13 cellular contexts compared by ENCODE assay signal in the genomic region with DNA sequence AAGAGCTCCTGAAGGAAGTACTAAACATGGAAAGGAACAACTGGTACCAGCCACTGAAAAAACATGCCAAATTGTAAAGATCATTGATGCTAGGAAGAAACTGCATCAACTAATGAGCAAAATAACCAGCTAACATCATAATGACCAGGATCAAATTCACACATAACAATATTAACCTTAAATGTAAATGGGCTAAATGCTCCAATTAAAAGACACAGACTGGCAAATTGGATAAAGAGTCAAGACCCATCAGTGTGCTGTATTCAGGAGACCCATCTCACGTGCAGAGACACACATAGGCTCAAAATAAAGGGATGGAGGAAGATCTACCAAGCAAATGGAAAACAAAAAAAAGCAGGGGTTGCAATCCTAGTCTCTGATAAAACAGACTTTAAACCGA. TPM values are rescaled to one million over a fixed set of nuclear protein-coding genes. Genes with fewer than 3 reads are reported as not detected.
"Had no signal": no experiment of that assay in that cellular context is flagged by ENCODE, and none has a peak within 500 bp of the region (broad histone marks: within the 10 kb centered on the region; RNA-seq: fewer than 3 reads in every experiment).

No MANE protein-coding gene starts in this region.

RNA-seq across cellular contexts. Expression of a gene that starts 55.4 kb away (rescaled TPM):
- total RNA-seq: activated B cell treated with CpG ODN at 0.5 μM for 24 hours; activated CD4-positive, alpha-beta memory T cell treated with anti-CD3 and anti-CD28 coated beads for 36 hours; activated CD4-positive, alpha-beta memory T cell treated with anti-CD3 and anti-CD28 coated beads, Interleukin-2, amount 10 ng/mL, durations not matched to agents 7 days and 5 days; activated CD4-positive, alpha-beta T cell treated with anti-CD3 and anti-CD28 coated beads for 36 hours; activated CD4-positive, alpha-beta T cell treated with anti-CD3 and anti-CD28 coated beads, Interleukin-2, amount 10 ng/mL, durations not matched to agents 24 days and 14 days; activated CD4-positive, alpha-beta T cell treated with anti-CD3 and anti-CD28 coated beads, Interleukin-2, amount 10 ng/mL, durations not matched to agents 7 days and 5 days; activated CD8-positive, alpha-beta memory T cell treated with anti-CD3 and anti-CD28 coated beads for 36 hours; activated CD8-positive, alpha-beta memory T cell treated with anti-CD3 and anti-CD28 coated beads, Interleukin-2, amount 10 ng/mL, durations not matched to agents 7 days and 5 days; activated CD8-positive, alpha-beta T cell treated with anti-CD3 and anti-CD28 coated beads for 36 hours; activated CD8-positive, alpha-beta T cell treated with anti-CD3 and anti-CD28 coated beads, Interleukin-2, amount 10 ng/mL, durations not matched to agents 7 days and 5 days; T-helper 1 cell treated with Interleukin-12 subunit alpha and Interleukin-12 subunit beta and Interleukin-4 antibody, amounts not matched to agents 30 ng/mL and 1 ng/mL, for 36 hours; T-helper 17 cell; T-helper 2 cell treated with Interferon-gamma antibody and Interleukin-4, amounts not matched to agents 100 ng/mL and 5 ng/mL, for 36 hours had no signal
